ENCODE assay signal across 38 cellular contexts in the genomic region with DNA sequence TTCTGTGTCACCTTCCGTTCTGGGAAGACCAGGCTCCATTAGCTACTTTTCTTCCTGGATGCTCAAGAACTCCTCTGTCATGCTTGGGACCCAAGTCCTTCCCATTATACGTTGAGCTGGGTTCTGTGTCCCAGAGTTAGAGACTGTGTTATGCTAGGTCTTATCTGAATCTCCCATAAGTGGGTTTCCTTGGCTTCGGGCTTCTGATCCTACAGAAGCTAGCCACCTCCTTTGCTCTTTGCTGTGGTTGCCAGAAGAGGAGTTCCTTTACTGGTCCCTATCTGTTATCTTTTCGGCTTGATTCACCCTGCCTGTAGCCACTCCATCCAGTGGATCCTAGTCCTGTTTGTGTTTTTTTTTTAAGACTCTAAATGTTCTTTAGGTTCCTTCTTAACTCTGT.
"Had no signal": no experiment of that assay in that cellular context is flagged by ENCODE, and none has a peak within 500 bp of the region (broad histone marks: within the 10 kb centered on the region; RNA-seq: fewer than 3 reads in every experiment).

No MANE protein-coding gene starts in this region.

- H3K4me1 ChIP-seq: ascending aorta had no signal

- H3K36me3 Mint-ChIP-seq: activated CD8-positive, alpha-beta memory T cell treated with anti-CD3 and anti-CD28 coated beads, Interleukin-2, amount 10 ng/mL, durations not matched to agents 7 days and 5 days; activated naive CD4-positive, alpha-beta T cell treated with anti-CD3 and anti-CD28 coated beads, Interleukin-2, amount 10 ng/mL, durations not matched to agents 7 days and 5 days; activated naive CD4-positive, alpha-beta T cell treated with anti-CD3 and anti-CD28 coated beads, Interleukin-2, amount 50 U/mL, for 24 hours; activated naive CD8-positive, alpha-beta T cell; activated naive CD8-positive, alpha-beta T cell treated with anti-CD3 and anti-CD28 coated beads, Interleukin-2, amount 10 ng/mL, durations not matched to agents 7 days and 5 days; brain; WTC11 had no signal

- H3K4me3 Mint-ChIP-seq: activated CD4-positive, alpha-beta memory T cell treated with anti-CD3 and anti-CD28 coated beads, Interleukin-2, amount 10 ng/mL, durations not matched to agents 7 days and 5 days; activated CD4-positive, alpha-beta T cell treated with anti-CD3 and anti-CD28 coated beads for 36 hours; activated CD4-positive, alpha-beta T cell treated with anti-CD3 and anti-CD28 coated beads, Interleukin-2, amount 10 ng/mL, durations not matched to agents 7 days and 5 days; activated CD8-positive, alpha-beta memory T cell treated with anti-CD3 and anti-CD28 coated beads, Interleukin-2, amount 10 ng/mL, durations not matched to agents 7 days and 5 days; activated CD8-positive, alpha-beta T cell treated with anti-CD3 and anti-CD28 coated beads, Interleukin-2, amount 10 ng/mL, durations not matched to agents 7 days and 5 days; activated naive CD4-positive, alpha-beta T cell treated with anti-CD3 and anti-CD28 coated beads, Interleukin-2, amount 10 ng/mL, durations not matched to agents 7 days and 5 days; activated naive CD4-positive, alpha-beta T cell treated with anti-CD3 and anti-CD28 coated beads, Interleukin-2, amount 50 U/mL, for 24 hours; activated naive CD8-positive, alpha-beta T cell; activated naive CD8-positive, alpha-beta T cell treated with anti-CD3 and anti-CD28 coated beads, Interleukin-2, amount 10 ng/mL, durations not matched to agents 7 days and 5 days; activated naive CD8-positive, alpha-beta T cell treated with anti-CD3 and anti-CD28 coated beads, Interleukin-2, amount 50 U/mL, for 24 hours; activated T-cell treated with anti-CD3 and anti-CD28 coated beads, Interleukin-2, amount 50 U/mL, for 24 hours; brain; central memory CD8-positive, alpha-beta T cell; T-helper 1 cell treated with Interleukin-12 subunit alpha and Interleukin-12 subunit beta and Interleukin-4 antibody, amounts not matched to agents 30 μg/mL and 1 μg/mL, for 36 hours; T-helper 2 cell treated with Interferon-gamma antibody and Interleukin-4, amounts not matched to agents 5 μg/mL and 100 μg/mL, for 36 hours; WTC11 had no signal

- H3K36me3 ChIP-seq: ascending aorta, cardiac muscle cell, WERI-Rb-1 had no signal

- H3K9me3 Mint-ChIP-seq: activated CD4-positive, alpha-beta memory T cell treated with anti-CD3 and anti-CD28 coated beads, Interleukin-2, amount 10 ng/mL, durations not matched to agents 7 days and 5 days; activated CD4-positive, alpha-beta T cell treated with anti-CD3 and anti-CD28 coated beads, Interleukin-2, amount 10 ng/mL, durations not matched to agents 7 days and 5 days; activated naive CD4-positive, alpha-beta T cell treated with anti-CD3 and anti-CD28 coated beads, Interleukin-2, amount 10 ng/mL, durations not matched to agents 7 days and 5 days; activated naive CD4-positive, alpha-beta T cell treated with anti-CD3 and anti-CD28 coated beads, Interleukin-2, amount 50 U/mL, for 24 hours; activated naive CD8-positive, alpha-beta T cell treated with anti-CD3 and anti-CD28 coated beads, Interleukin-2, amount 10 ng/mL, durations not matched to agents 7 days and 5 days; activated naive CD8-positive, alpha-beta T cell treated with anti-CD3 and anti-CD28 coated beads, Interleukin-2, amount 50 U/mL, for 24 hours; activated T-cell treated with anti-CD3 and anti-CD28 coated beads, Interleukin-2, amount 50 U/mL, for 24 hours; activated T-helper 2 cell treated with anti-CD3 and anti-CD28 coated beads, Interferon-gamma antibody, Interleukin-2, Interleukin-4, amounts not matched to agents 10 μg/mL and 5 μg/mL and 100 μg/mL, durations not matched to agents 14 hours and 24 hours and 36 hours; brain; central memory CD8-positive, alpha-beta T cell; T-helper 1 cell treated with Interleukin-12 subunit alpha and Interleukin-12 subunit beta and Interleukin-4 antibody, amounts not matched to agents 30 μg/mL and 1 μg/mL, for 36 hours; T-helper 2 cell treated with Interferon-gamma antibody and Interleukin-4, amounts not matched to agents 5 μg/mL and 100 μg/mL, for 36 hours had no signal

- H3K9me3 ChIP-seq: ascending aorta had no signal

- H3K27ac Mint-ChIP-seq: activated CD4-positive, alpha-beta memory T cell treated with anti-CD3 and anti-CD28 coated beads, Interleukin-2, amount 10 ng/mL, durations not matched to agents 7 days and 5 days; activated CD4-positive, alpha-beta T cell treated with anti-CD3 and anti-CD28 coated beads for 36 hours; activated CD4-positive, alpha-beta T cell treated with anti-CD3 and anti-CD28 coated beads, Interleukin-2, amount 10 ng/mL, durations not matched to agents 7 days and 5 days; activated CD8-positive, alpha-beta memory T cell treated with anti-CD3 and anti-CD28 coated beads, Interleukin-2, amount 10 ng/mL, durations not matched to agents 7 days and 5 days; activated CD8-positive, alpha-beta T cell treated with anti-CD3 and anti-CD28 coated beads, Interleukin-2, amount 10 ng/mL, durations not matched to agents 7 days and 5 days; activated naive CD4-positive, alpha-beta T cell treated with anti-CD3 and anti-CD28 coated beads, Interleukin-2, amount 10 ng/mL, durations not matched to agents 7 days and 5 days; activated naive CD4-positive, alpha-beta T cell treated with anti-CD3 and anti-CD28 coated beads, Interleukin-2, amount 50 U/mL, for 24 hours; activated naive CD8-positive, alpha-beta T cell; activated naive CD8-positive, alpha-beta T cell treated with anti-CD3 and anti-CD28 coated beads, Interleukin-2, amount 10 ng/mL, durations not matched to agents 7 days and 5 days; activated naive CD8-positive, alpha-beta T cell treated with anti-CD3 and anti-CD28 coated beads, Interleukin-2, amount 50 U/mL, for 24 hours; activated T-cell treated with anti-CD3 and anti-CD28 coated beads, Interleukin-2, amount 50 U/mL, for 24 hours; activated T-helper 2 cell treated with anti-CD3 and anti-CD28 coated beads, Interferon-gamma antibody, Interleukin-2, Interleukin-4, amounts not matched to agents 10 μg/mL and 5 μg/mL and 100 μg/mL, durations not matched to agents 14 hours and 24 hours and 36 hours; brain; T-helper 1 cell treated with Interleukin-12 subunit alpha and Interleukin-12 subunit beta and Interleukin-4 antibody, amounts not matched to agents 30 μg/mL and 1 μg/mL, for 36 hours; T-helper 2 cell treated with Interferon-gamma antibody and Interleukin-4, amounts not matched to agents 5 μg/mL and 100 μg/mL, for 36 hours; WTC11 had no signal

- H3K27ac ChIP-seq: ascending aorta, cardiac muscle cell, WERI-Rb-1 had no signal

- FAIRE-seq: bronchial epithelial cell had no signal

- H3K27me3 Mint-ChIP-seq: activated CD4-positive, alpha-beta T cell treated with anti-CD3 and anti-CD28 coated beads for 36 hours; activated naive CD4-positive, alpha-beta T cell treated with anti-CD3 and anti-CD28 coated beads, Interleukin-2, amount 50 U/mL, for 24 hours had no signal

- H3K27me3 ChIP-seq: ascending aorta, cardiac muscle cell had no signal

- DNase-seq: activated CD4-positive, alpha-beta memory T cell treated with anti-CD3 and anti-CD28 coated beads, Interleukin-2, amount 10 ng/mL, durations not matched to agents 7 days and 5 days; activated CD4-positive, alpha-beta T cell treated with anti-CD3 and anti-CD28 coated beads for 1 hour; activated CD4-positive, alpha-beta T cell treated with anti-CD3 and anti-CD28 coated beads for 36 hours; activated CD4-positive, alpha-beta T cell treated with anti-CD3 and anti-CD28 coated beads for 48 hours; activated CD4-positive, alpha-beta T cell treated with anti-CD3 and anti-CD28 coated beads, Interleukin-2, amount 10 ng/mL, durations not matched to agents 7 days and 5 days; activated CD4-positive, alpha-beta T cell treated with anti-CD3 and anti-CD28 coated beads, Interleukin-2, amount 50 U/mL, for 48 hours; activated CD4-positive, CD25-positive, alpha-beta regulatory T cell; activated CD8-positive, alpha-beta memory T cell treated with anti-CD3 and anti-CD28 coated beads for 24 hours; activated CD8-positive, alpha-beta memory T cell treated with anti-CD3 and anti-CD28 coated beads, Interleukin-2, amount 10 ng/mL, durations not matched to agents 7 days and 5 days; activated CD8-positive, alpha-beta memory T cell treated with anti-CD3 and anti-CD28 coated beads, Interleukin-2, amount 50 U/mL, for 48 hours; activated CD8-positive, alpha-beta T cell treated with anti-CD3 and anti-CD28 coated beads, Interleukin-2, amount 10 ng/mL, durations not matched to agents 7 days and 5 days; activated effector memory CD4-positive, alpha-beta T cell treated with Interleukin-2 at 50 U/mL for 16 hours; activated gamma-delta T cell; activated naive CD4-positive, alpha-beta T cell treated with anti-CD3 and anti-CD28 coated beads, Interleukin-2, amount 10 ng/mL, durations not matched to agents 7 days and 5 days; activated naive CD4-positive, alpha-beta T cell treated with Interleukin-2 at 50 U/mL for 16 hours; activated naive CD8-positive, alpha-beta T cell treated with anti-CD3 and anti-CD28 coated beads, Interleukin-2, amount 10 ng/mL, durations not matched to agents 7 days and 5 days; activated naive CD8-positive, alpha-beta T cell treated with anti-CD3 and anti-CD28 coated beads, Interleukin-2, amount 50 U/mL, for 24 hours; activated T-cell treated with anti-CD3 and anti-CD28 coated beads, Interleukin-2, amount 50 U/mL, for 24 hours; activated T-cell treated with anti-CD3 and anti-CD28 coated beads, Interleukin-2, amount 50 U/mL, for 48 hours; amygdala; anterior cingulate cortex; caudate nucleus; cerebellar nuclear complex; T-helper 2 cell; T-helper 9 cell; WERI-Rb-1 had no signal

- H3K4me3 ChIP-seq: ascending aorta, cardiac muscle cell had no signal

- ATAC-seq: activated CD4-positive, alpha-beta T cell treated with anti-CD3 and anti-CD28 coated beads for 36 hours; activated CD4-positive, CD25-positive, alpha-beta regulatory T cell treated with anti-CD3 and anti-CD28 coated beads, Interleukin-2, amount 50 U/mL, for 24 hours; activated CD8-positive, alpha-beta memory T cell treated with anti-CD3 and anti-CD28 coated beads, Interleukin-2, amount 10 ng/mL, durations not matched to agents 7 days and 5 days; activated CD8-positive, alpha-beta T cell treated with anti-CD3 and anti-CD28 coated beads, Interleukin-2, amount 10 ng/mL, durations not matched to agents 7 days and 5 days; activated naive CD8-positive, alpha-beta T cell treated with anti-CD3 and anti-CD28 coated beads, Interleukin-2, amount 50 U/mL, for 24 hours; WTC11 had no signal

- H3K4me1 Mint-ChIP-seq: activated CD4-positive, alpha-beta memory T cell treated with anti-CD3 and anti-CD28 coated beads, Interleukin-2, amount 10 ng/mL, durations not matched to agents 7 days and 5 days; activated CD4-positive, alpha-beta T cell treated with anti-CD3 and anti-CD28 coated beads for 36 hours; activated CD4-positive, alpha-beta T cell treated with anti-CD3 and anti-CD28 coated beads, Interleukin-2, amount 10 ng/mL, durations not matched to agents 7 days and 5 days; activated CD8-positive, alpha-beta memory T cell treated with anti-CD3 and anti-CD28 coated beads, Interleukin-2, amount 10 ng/mL, durations not matched to agents 7 days and 5 days; activated naive CD4-positive, alpha-beta T cell treated with anti-CD3 and anti-CD28 coated beads, Interleukin-2, amount 10 ng/mL, durations not matched to agents 7 days and 5 days; activated naive CD4-positive, alpha-beta T cell treated with anti-CD3 and anti-CD28 coated beads, Interleukin-2, amount 50 U/mL, for 24 hours; activated naive CD8-positive, alpha-beta T cell treated with anti-CD3 and anti-CD28 coated beads, Interleukin-2, amount 50 U/mL, for 24 hours; brain; central memory CD8-positive, alpha-beta T cell; WTC11 had no signal
